8 cellular contexts compared by ENCODE assay signal in the genomic region with DNA sequence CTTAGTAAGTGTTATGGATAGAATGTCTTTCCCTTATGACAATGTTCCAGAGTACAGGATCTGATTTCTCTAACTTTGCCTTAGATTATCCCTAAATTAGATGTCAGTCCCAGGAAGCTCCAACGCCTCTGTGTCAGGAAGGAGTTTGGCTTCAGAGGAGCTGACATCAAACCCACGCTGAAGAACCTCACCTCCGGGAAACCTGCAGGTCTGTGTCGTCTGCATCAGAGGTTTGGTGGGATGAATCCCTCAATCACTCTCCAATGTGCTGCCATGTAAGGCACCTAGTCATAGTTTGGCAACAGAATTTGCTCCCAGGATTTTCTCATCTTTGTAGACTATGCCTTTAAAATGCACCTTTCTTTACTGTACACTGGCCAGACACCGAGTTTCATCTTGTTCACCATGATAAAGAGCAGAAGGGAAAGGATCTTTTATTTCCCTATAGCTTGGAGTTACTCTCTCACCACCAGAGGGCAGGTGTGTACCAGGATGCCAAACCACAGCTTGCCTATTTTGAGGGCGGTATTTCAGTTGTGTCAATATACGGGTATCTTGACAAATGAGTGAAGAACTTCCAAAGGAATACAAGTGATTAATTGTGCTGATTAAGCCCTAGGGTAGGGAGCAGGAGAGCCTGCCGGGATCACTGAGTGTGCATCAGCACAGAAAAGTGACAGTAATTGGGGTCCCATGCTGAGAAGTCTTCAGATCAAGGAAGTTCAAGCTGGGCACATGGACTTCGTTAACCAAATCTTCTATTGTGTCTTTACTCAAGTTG. TPM values are rescaled to one million over a fixed set of nuclear protein-coding genes. Genes with fewer than 3 reads are reported as not detected.
DNase-seq lines count a peak whose midpoint lies in the region; ATAC-seq, FAIRE-seq and TF ChIP-seq lines count a peak whose summit lies in the region.

No MANE protein-coding gene starts in this region.

- 58% methylated on average over 9 of the region's 9 CpGs for WGBS in esophagus muscularis mucosa

- H3K36me3 Mint-ChIP-seq in activated CD4-positive, alpha-beta memory T cell treated with anti-CD3 and anti-CD28 coated beads, Interleukin-2, amount 10 ng/mL, durations not matched to agents 7 days and 5 days (ENCODE audit: low read depth): no peaks in the 10 kb centered on the region

- H3K4me2 ChIP-seq in neural cell (ENCODE audit: low read length): no peak overlapping the region

- peaks cover 0 to 6% (median 0%) of the 10 kb centered on the region in 4 donors for H3K4me1 ChIP-seq in esophagus muscularis mucosa

- H3K27ac Mint-ChIP-seq in activated CD4-positive, alpha-beta memory T cell treated with anti-CD3 and anti-CD28 coated beads, Interleukin-2, amount 10 ng/mL, durations not matched to agents 7 days and 5 days: no peak overlapping the region

- TF ChIP-seq CTCF in esophagus muscularis mucosa (IDR thresholded peaks at IDR 0.05) (peak; percentile 65 to 87 (median 72)), neural cell (IDR thresholded peaks at IDR 0.05; ENCODE audit: poor library complexity, severe bottlenecking) (peak; percentile 91)

- TF ChIP-seq POLR2A in GM18505 (IDR thresholded peaks at IDR 0.05; ENCODE audit: borderline replicate concordance, extremely low read depth, insufficient read depth, insufficient read length) (no peak), esophagus muscularis mucosa (IDR thresholded peaks at IDR 0.05; ENCODE audit: low read depth) (no peak)

- peak; percentile 93 for TF ChIP-seq RAD21 in neural cell (conservative IDR thresholded peaks at IDR 0.05)

- no peak overlapping the region for H3K9ac ChIP-seq in neural cell (ENCODE audit: low read length)

- intact Hi-C loops in esophagus muscularis mucosa (cut with DNase I): loop anchor here (2.0 kb wide), 1 partner anchor 82 kb away; no protein-coding TSS in a partner anchor

- H3K27ac ChIP-seq in esophagus muscularis mucosa (replicated peaks in 1 of 4) (no peak overlapping the region), neural cell (ENCODE audit: low read length) (no peak overlapping the region)

- H3K9me3 Mint-ChIP-seq in activated CD4-positive, alpha-beta memory T cell treated with anti-CD3 and anti-CD28 coated beads, Interleukin-2, amount 10 ng/mL, durations not matched to agents 7 days and 5 days: no peaks in the 10 kb centered on the region

- H3F3A ChIP-seq in neural cell (ENCODE audit: insufficient read depth, low read length, poor library complexity, severe bottlenecking): no peaks in the 10 kb centered on the region

- CTCF ChIA-PET in activated CD4-positive, alpha-beta memory T cell treated with anti-CD3 and anti-CD28 coated beads, Interleukin-2, amount 10 ng/mL, durations not matched to agents 7 days and 5 days (lab: Charles Lee): interaction anchor here (0.5 to 3.9 kb wide), 16 partner anchors 8 to 1337 kb away, joined by 3 to 60 read pairs (median 3); no protein-coding TSS in a partner anchor

- H3K27me3 Mint-ChIP-seq in activated CD4-positive, alpha-beta memory T cell treated with anti-CD3 and anti-CD28 coated beads, Interleukin-2, amount 10 ng/mL, durations not matched to agents 7 days and 5 days: no peaks in the 10 kb centered on the region

- DNase-seq in AML-193 (lab: John Stamatoyannopoulos, UW): peak; percentile 30 to 39
- peak; percentile 80 for DNase-seq in NCI-H460 (ENCODE audit: extremely low read depth, low read depth)
- DNase-seq in activated CD4-positive, alpha-beta memory T cell treated with anti-CD3 and anti-CD28 coated beads, Interleukin-2, amount 10 ng/mL, durations not matched to agents 7 days and 5 days: peak; percentile 52
- no peak for DNase-seq in esophagus muscularis mucosa (ENCODE audit: extremely low spot score)
- peak; percentile 56 for DNase-seq in urothelium cell line (ENCODE audit: low spot score)

- no peaks in the 10 kb centered on the region for H3K79me2 ChIP-seq in neural cell (replicated peaks; ENCODE audit: insufficient read depth, low read length)

- H2AFZ ChIP-seq in neural cell (ENCODE audit: low read depth, low read length): no peak overlapping the region

- POLR2A ChIA-PET in activated CD4-positive, alpha-beta memory T cell treated with anti-CD3 and anti-CD28 coated beads, Interleukin-2, amount 10 ng/mL, durations not matched to agents 7 days and 5 days (lab: Charles Lee): no interaction called here

- peak; percentile 65 for ATAC-seq in GM18505 (IDR thresholded peaks at IDR 0.05; ENCODE audit: unreplicated experiment)
- peak; percentile 67 for ATAC-seq in HG02943 (IDR thresholded peaks at IDR 0.05; ENCODE audit: low read depth, unreplicated experiment)

- H3K9me3 ChIP-seq in esophagus muscularis mucosa: no peaks in the 10 kb centered on the region
- no peaks in the 10 kb centered on the region for H3K9me3 ChIP-seq in neural cell (ENCODE audit: low read length)

- H3K36me3 ChIP-seq in esophagus muscularis mucosa (no peaks in the 10 kb centered on the region), neural cell (ENCODE audit: insufficient read depth, low read length) (no peaks in the 10 kb centered on the region)

- H3K4me3 ChIP-seq in esophagus muscularis mucosa (no peak overlapping the region), neural cell (ENCODE audit: low read length) (no peak overlapping the region)

- no peak overlapping the region for H3K4me3 Mint-ChIP-seq in activated CD4-positive, alpha-beta memory T cell treated with anti-CD3 and anti-CD28 coated beads, Interleukin-2, amount 10 ng/mL, durations not matched to agents 7 days and 5 days

- peaks cover 2% of the 10 kb centered on the region for H3K4me1 Mint-ChIP-seq in activated CD4-positive, alpha-beta memory T cell treated with anti-CD3 and anti-CD28 coated beads, Interleukin-2, amount 10 ng/mL, durations not matched to agents 7 days and 5 days

- H3K27me3 ChIP-seq in esophagus muscularis mucosa (no peaks in the 10 kb centered on the region), neural cell (ENCODE audit: insufficient read depth, low read depth, low read length) (no peaks in the 10 kb centered on the region)

- FAIRE-seq in urothelium cell line (lab: Jason Lieb, UNC): peak; percentile 85

- no peaks in the 10 kb centered on the region for H4K20me1 ChIP-seq in neural cell (ENCODE audit: insufficient read depth)

- no peaks in the 10 kb centered on the region for H3K9me2 ChIP-seq in neural cell (ENCODE audit: insufficient read depth, low read length)

- TF ChIP-seq EP300 in esophagus muscularis mucosa (IDR thresholded peaks at IDR 0.05) (no peak), neural cell (conservative IDR thresholded peaks at IDR 0.05; ENCODE audit: poor library complexity, severe bottlenecking) (no peak)

TF ChIP-seq in neural cell, 6 proteins besides CTCF, POLR2A, EP300 and RAD21:
- peak; percentile 97 for TF ChIP-seq SMC3 (conservative IDR thresholded peaks at IDR 0.05; ENCODE audit: poor library complexity)
- TF ChIP-seq, protein P1, sequence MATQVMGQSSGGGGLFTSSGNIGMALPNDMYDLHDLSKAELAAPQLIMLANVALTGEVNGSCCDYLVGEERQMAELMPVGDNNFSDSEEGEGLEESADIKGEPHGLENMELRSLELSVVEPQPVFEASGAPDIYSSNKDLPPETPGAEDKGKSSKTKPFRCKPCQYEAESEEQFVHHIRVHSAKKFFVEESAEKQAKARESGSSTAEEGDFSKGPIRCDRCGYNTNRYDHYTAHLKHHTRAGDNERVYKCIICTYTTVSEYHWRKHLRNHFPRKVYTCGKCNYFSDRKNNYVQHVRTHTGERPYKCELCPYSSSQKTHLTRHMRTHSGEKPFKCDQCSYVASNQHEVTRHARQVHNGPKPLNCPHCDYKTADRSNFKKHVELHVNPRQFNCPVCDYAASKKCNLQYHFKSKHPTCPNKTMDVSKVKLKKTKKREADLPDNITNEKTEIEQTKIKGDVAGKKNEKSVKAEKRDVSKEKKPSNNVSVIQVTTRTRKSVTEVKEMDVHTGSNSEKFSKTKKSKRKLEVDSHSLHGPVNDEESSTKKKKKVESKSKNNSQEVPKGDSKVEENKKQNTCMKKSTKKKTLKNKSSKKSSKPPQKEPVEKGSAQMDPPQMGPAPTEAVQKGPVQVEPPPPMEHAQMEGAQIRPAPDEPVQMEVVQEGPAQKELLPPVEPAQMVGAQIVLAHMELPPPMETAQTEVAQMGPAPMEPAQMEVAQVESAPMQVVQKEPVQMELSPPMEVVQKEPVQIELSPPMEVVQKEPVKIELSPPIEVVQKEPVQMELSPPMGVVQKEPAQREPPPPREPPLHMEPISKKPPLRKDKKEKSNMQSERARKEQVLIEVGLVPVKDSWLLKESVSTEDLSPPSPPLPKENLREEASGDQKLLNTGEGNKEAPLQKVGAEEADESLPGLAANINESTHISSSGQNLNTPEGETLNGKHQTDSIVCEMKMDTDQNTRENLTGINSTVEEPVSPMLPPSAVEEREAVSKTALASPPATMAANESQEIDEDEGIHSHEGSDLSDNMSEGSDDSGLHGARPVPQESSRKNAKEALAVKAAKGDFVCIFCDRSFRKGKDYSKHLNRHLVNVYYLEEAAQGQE (IDR thresholded peaks at IDR 0.05; ENCODE audit: borderline replicate concordance): no peak

RNA-seq across cellular contexts. Expression of gene MINAR2, which starts 23.4 kb away (rescaled TPM):
- not detected in 2 replicates for total RNA-seq in NCI-H460 (2014; rRNA removed; shearing (Covaris generic))
- polyA plus RNA-seq in NCI-H460 (2014; cell fraction: nucleus; rRNA removed): not detected in 2 replicates
- not detected for total RNA-seq in activated CD4-positive, alpha-beta memory T cell treated with anti-CD3 and anti-CD28 coated beads, Interleukin-2, amount 10 ng/mL, durations not matched to agents 7 days and 5 days
- total RNA-seq in esophagus muscularis mucosa: under 1 TPM in 1 of 4 donors, not detected in 3; 0.17 TPM
- polyA plus RNA-seq in neural cell: 0.19 TPM in 1 of 2 replicates, not detected in the other
- not detected in 2 replicates for polyA minus RNA-seq in neural cell
